ENCODE assay signal across 1 cellular context in genomic region chr1:109151591-109151990, GRCh38.
TF ChIP-seq lines count a peak whose summit lies in the region.

No MANE protein-coding gene starts in this region.

TF ChIP-seq in SK-N-SH, 30 proteins besides CTCF, POLR2A, EP300 and RAD21 (continued from another document):
- no peak for TF ChIP-seq REST (IDR thresholded peaks at IDR 0.05; ENCODE audit: low read depth, low read length)
